In the genomic region with DNA sequence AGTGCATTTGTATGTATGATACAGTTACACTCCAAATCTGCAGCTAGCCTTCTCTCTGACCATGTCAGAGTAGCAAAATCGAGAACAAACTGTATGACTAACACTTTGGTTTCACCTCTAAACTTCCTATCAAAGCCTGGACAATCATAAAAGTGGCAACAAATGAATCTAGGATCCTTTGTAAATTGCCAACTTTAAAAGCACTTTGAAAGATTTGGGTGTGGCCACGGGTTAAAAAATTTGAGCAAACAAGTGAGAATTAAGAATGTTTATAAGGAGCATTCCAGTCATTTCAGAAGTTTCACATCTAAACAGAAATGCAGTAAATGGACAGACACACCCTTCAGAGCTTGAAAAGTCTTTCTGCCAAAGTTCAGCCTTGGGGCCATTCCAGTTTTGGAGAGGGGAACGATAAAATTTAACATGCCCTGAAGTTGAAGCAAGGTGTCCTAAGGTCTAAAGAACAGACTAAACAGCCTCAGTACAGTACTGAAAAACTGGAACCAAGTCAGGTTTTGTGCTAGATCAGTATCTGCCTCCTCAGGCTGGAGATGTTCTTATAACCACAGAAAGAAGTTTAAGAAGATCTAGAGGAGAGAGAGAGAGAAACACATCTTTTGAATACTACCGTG, we compare ENCODE assay signal across 11 cellular contexts.
DNase-seq lines count a peak whose midpoint lies in the region; ATAC-seq and TF ChIP-seq lines count a peak whose summit lies in the region.
"Had no signal": no experiment of that assay in that cellular context is flagged by ENCODE, and none has a peak within 500 bp of the region (broad histone marks: within the 10 kb centered on the region; RNA-seq: fewer than 3 reads in every experiment).

No MANE protein-coding gene starts in this region.

- in situ Hi-C loops in astrocyte of the spinal cord (cut with HindIII; ENCODE audit: low sequenced_read_pairs): no loop called here

- no peak for TF ChIP-seq CTCF in astrocyte of the spinal cord (IDR thresholded peaks at IDR 0.05; ENCODE audit: low read depth, low read length)

- DNase-seq in astrocyte of the spinal cord (ENCODE audit: low read depth, low spot score): peak; percentile 16
- no peak for DNase-seq in mesenteric fat pad (ENCODE audit: low spot score)
- no peak for DNase-seq in NCI-H526 treated with DMSO at 0.1 percent for 48 hours (lab: John Stamatoyannopoulos, UW)
- DNase-seq in DMS 273 (lab: John Stamatoyannopoulos, UW; ENCODE audit: unreplicated experiment): no peak
- DNase-seq in iPS-NIHi11 (ENCODE audit: low spot score): no peak
- DNase-seq: activated CD8-positive, alpha-beta memory T cell treated with anti-CD3 and anti-CD28 coated beads, Interleukin-2, amount 50 U/mL, for 48 hours; body of pancreas; CD8-positive, alpha-beta memory T cell had no signal

- no peak overlapping the region for H3K4me3 ChIP-seq in astrocyte of the spinal cord (ENCODE audit: low read depth, low read length)
- H3K4me3 ChIP-seq: body of pancreas had no signal

- ATAC-seq in GM18498 (IDR thresholded peaks at IDR 0.05; ENCODE audit: unreplicated experiment) (peak; percentile 60), GM21423 (IDR thresholded peaks at IDR 0.05; ENCODE audit: unreplicated experiment) (peak; percentile 49), HG03342 (IDR thresholded peaks at IDR 0.05; ENCODE audit: unreplicated experiment) (peak; percentile 58)
- ATAC-seq: body of pancreas had no signal
